1 cellular context compared by ENCODE assay signal in the genomic region with DNA sequence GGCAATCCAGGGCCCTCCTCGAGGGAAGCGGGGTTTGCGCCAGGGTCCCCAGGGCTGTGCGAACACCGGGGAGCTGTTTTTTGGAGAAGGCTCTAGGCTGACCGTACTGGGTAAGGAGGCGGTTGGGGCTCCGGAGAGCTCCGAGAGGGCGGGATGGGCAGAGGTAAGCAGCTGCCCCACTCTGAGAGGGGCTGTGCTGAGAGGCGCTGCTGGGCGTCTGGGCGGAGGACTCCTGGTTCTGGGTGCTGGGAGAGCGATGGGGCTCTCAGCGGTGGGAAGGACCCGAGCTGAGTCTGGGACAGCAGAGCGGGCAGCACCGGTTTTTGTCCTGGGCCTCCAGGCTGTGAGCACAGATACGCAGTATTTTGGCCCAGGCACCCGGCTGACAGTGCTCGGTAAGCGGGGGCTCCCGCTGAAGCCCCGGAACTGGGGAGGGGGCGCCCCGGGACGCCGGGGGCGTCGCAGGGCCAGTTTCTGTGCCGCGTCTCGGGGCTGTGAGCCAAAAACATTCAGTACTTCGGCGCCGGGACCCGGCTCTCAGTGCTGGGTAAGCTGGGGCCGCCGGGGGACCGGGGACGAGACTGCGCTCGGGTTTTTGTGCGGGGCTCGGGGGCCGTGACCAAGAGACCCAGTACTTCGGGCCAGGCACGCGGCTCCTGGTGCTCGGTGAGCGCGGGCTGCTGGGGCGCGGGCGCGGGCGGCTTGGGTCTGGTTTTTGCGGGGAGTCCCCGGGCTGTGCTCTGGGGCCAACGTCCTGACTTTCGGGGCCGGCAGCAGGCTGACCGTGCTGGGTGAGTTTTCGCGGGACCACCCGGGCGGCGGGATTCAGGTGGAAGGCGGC.
TF ChIP-seq lines count a peak whose summit lies in the region.

No MANE protein-coding gene starts in this region.

TF ChIP-seq in GM12891, 5 proteins besides CTCF, POLR2A, EP300 and RAD21:
- TF ChIP-seq TAF1 (IDR thresholded peaks at IDR 0.05; ENCODE audit: low read depth, low read length) (peak; percentile 18; the same call in 1 of the 2 replicates), POLR2AphosphoS5 (IDR thresholded peaks at IDR 0.05; ENCODE audit: low read depth, low read length) (0 out of 2 replicates have a peak, but pooled peaks have one; percentile 48), POU2F2 (IDR thresholded peaks at IDR 0.05; ENCODE audit: low read depth, low read length) (no peak), PAX5 (IDR thresholded peaks at IDR 0.05; ENCODE audit: insufficient read depth, low read length, severe bottlenecking) (no peak)
